ENCODE assay signal across 8 cellular contexts in the genomic region with DNA sequence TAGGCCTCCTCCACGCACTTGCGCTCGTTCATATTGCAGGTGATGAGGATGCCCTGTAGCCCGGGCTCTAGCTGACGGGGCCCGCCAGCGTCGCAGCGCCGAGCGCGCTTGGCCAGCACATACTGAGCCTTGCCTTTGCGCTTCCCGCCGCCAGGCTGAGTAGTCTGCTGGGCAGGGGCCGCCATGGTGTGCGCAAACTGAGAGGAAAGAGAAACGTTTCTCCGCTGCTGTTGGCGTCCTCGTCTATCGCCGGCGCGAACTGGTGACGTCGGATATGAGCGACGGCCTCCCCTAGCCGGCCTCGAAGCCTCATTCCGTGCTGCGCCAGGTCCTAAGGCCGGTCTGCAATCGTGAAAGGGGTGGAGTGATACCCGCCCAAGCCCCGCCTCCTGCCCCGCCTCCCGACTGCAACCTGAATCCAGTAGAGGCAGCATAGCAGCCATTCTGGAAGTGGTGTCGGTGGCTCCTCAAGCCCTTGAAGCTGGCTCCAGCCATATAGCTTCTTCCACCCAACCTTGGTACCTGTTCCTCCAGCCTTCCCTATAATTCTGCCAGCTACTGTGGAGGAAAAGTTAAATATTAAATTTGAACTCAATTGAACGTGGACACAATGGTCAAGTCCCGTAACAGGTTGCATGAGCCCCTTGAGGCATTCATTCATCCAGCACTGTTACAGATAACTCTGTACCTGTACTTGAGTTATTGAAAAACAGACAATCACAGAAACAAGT. TPM values are rescaled to one million over a fixed set of nuclear protein-coding genes. Genes with fewer than 3 reads are reported as not detected.
DNase-seq lines count a peak whose midpoint lies in the region; ATAC-seq and TF ChIP-seq lines count a peak whose summit lies in the region.

A gene with protein sequence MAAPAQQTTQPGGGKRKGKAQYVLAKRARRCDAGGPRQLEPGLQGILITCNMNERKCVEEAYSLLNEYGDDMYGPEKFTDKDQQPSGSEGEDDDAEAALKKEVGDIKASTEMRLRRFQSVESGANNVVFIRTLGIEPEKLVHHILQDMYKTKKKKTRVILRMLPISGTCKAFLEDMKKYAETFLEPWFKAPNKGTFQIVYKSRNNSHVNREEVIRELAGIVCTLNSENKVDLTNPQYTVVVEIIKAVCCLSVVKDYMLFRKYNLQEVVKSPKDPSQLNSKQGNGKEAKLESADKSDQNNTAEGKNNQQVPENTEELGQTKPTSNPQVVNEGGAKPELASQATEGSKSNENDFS (minus strand): TSS at position 264 of the 731 bp plus-strand sequence. CDS start 79 bp downstream, at position 185.

- H3K27ac Mint-ChIP-seq in activated CD4-positive, alpha-beta T cell treated with anti-CD3 and anti-CD28 coated beads for 36 hours = peak within 1 kb of the TSS; percentile 95
- H3K27ac Mint-ChIP-seq in chondrocyte (ENCODE audit: unreplicated experiment) = peak within 1 kb of the TSS; percentile 98

- intact Hi-C loops in activated CD4-positive, alpha-beta T cell treated with anti-CD3 and anti-CD28 coated beads for 36 hours (cut with DNase I, micrococcal nuclease) = loop anchor here (1.0 to 5.0 kb wide), 9 partner anchors 22 to 1219 kb away; a partner anchor contains a TSS

- no peaks in the 10 kb centered on the region for H3K27me3 Mint-ChIP-seq in activated CD4-positive, alpha-beta T cell treated with anti-CD3 and anti-CD28 coated beads for 36 hours
- no peaks in the 10 kb centered on the region for H3K27me3 Mint-ChIP-seq in chondrocyte (ENCODE audit: low read depth)

- H3K36me3 Mint-ChIP-seq in activated CD4-positive, alpha-beta T cell treated with anti-CD3 and anti-CD28 coated beads for 36 hours (ENCODE audit: low read depth) = peaks cover 21% of the 10 kb centered on the region
- peaks cover 10% of the 10 kb centered on the region for H3K36me3 Mint-ChIP-seq in chondrocyte (ENCODE audit: low read depth)

- peak; percentile 98 for DNase-seq in BE2C
- peak; percentile 89 for DNase-seq in GM19238 (ENCODE audit: insufficient read length, low spot score)
- peak; percentile 94 for DNase-seq in NCI-H510A treated with DMSO at 0.1 percent for 48 hours (lab: John Stamatoyannopoulos, UW)
- DNase-seq in activated CD4-positive, alpha-beta T cell treated with anti-CD3 and anti-CD28 coated beads for 36 hours = peak; percentile 99
- peak; percentile 97 for DNase-seq in chondrocyte (ENCODE audit: low spot score)
- peak; percentile 96 for DNase-seq in kidney tubule cell (ENCODE audit: low spot score)
- peak; percentile 90 to 99 for DNase-seq in stimulated activated CD4-positive, alpha-beta T cell treated with anti-CD3 and anti-CD28 coated beads, Interleukin-1b, Interleukin-23, amount 100 ng/mL, for 1 hour (ENCODE audit: low read depth in 2 of 2)

- POLR2A ChIA-PET in activated CD4-positive, alpha-beta T cell treated with anti-CD3 and anti-CD28 coated beads for 36 hours (lab: Charles Lee) = interaction anchor here (1.5 kb wide), 1 partner anchor 133 kb away, joined by 5 read pairs; no protein-coding TSS in a partner anchor

- H3K4me3 ChIP-seq in BE2C (ENCODE audit: low read depth, low read length) = peak within 1 kb of the TSS; percentile 98

- CTCF ChIA-PET in activated CD4-positive, alpha-beta T cell treated with anti-CD3 and anti-CD28 coated beads for 36 hours (lab: Charles Lee) = interaction anchor here (0.6 to 0.9 kb wide), 2 partner anchors 66 to 133 kb away, joined by 3 to 4 read pairs; no protein-coding TSS in a partner anchor

- H3K36me3 ChIP-seq in BE2C = peaks cover 20% of the 10 kb centered on the region

- H3K9me3 ChIP-seq in BE2C = no peaks in the 10 kb centered on the region

- H3K4me1 ChIP-seq in BE2C = no peaks in the 10 kb centered on the region

- peak within 1 kb of the TSS; percentile 92 for H3K4me3 Mint-ChIP-seq in activated CD4-positive, alpha-beta T cell treated with anti-CD3 and anti-CD28 coated beads for 36 hours
- peak within 1 kb of the TSS; percentile 99 for H3K4me3 Mint-ChIP-seq in chondrocyte (ENCODE audit: unreplicated experiment)

- H3K4me1 Mint-ChIP-seq in activated CD4-positive, alpha-beta T cell treated with anti-CD3 and anti-CD28 coated beads for 36 hours = peaks cover 27% of the 10 kb centered on the region
- H3K4me1 Mint-ChIP-seq in chondrocyte (ENCODE audit: low read depth) = peaks cover 20% of the 10 kb centered on the region

- peak; percentile 83 for ATAC-seq in HG03439 (IDR thresholded peaks at IDR 0.05; ENCODE audit: unreplicated experiment)
- peak; percentile 95 for ATAC-seq in activated CD4-positive, alpha-beta T cell treated with anti-CD3 and anti-CD28 coated beads for 36 hours

- no peaks in the 10 kb centered on the region for H3K27me3 ChIP-seq in BE2C

- H3K9me3 Mint-ChIP-seq in activated CD4-positive, alpha-beta T cell treated with anti-CD3 and anti-CD28 coated beads for 36 hours (ENCODE audit: low read depth) = no peaks in the 10 kb centered on the region
- H3K9me3 Mint-ChIP-seq in chondrocyte (ENCODE audit: low read depth) = no peaks in the 10 kb centered on the region

- TF ChIP-seq CTCF in BE2C (IDR thresholded peaks at IDR 0.05; ENCODE audit: low read depth, low read length) = no peak; the same call in 1 of the 2 replicates
- TF ChIP-seq CTCF in chondrocyte (IDR thresholded peaks at IDR 0.05) = peak; percentile 33

RNA-seq across cellular contexts. Expression of the gene that starts here (rescaled TPM):
- polyA plus RNA-seq in BE2C (2012; ENCODE audit: insufficient read depth, insufficient read length, low read depth) = 43.0 TPM
- 10 to 100 TPM; 38.0 to 48.2 TPM for total RNA-seq in activated CD4-positive, alpha-beta T cell treated with anti-CD3 and anti-CD28 coated beads for 36 hours
- 41.3 to 44.3 TPM (median 43.7 TPM) in 3 replicates for total RNA-seq in chondrocyte

Comparison
In these comparisons a context has a peak if more than half of its experiments do, and no peak if none do; other contexts are left out.
1. Peak in every context shown above with its lines: DNase-seq, ATAC-seq and H3K4me3 ChIP-seq.